Comparison of ENCODE assay signal across 1 cellular context in genomic region chr20:31602430-31602778, GRCh38.
TF ChIP-seq lines count a peak whose summit lies in the region.

No MANE protein-coding gene starts in this region.

TF ChIP-seq in endothelial cell of umbilical vein, 7 proteins besides CTCF, POLR2A, EP300 and RAD21 (continued from another document):
- TF ChIP-seq MAX (IDR thresholded peaks at IDR 0.05; ENCODE audit: insufficient read depth, insufficient read length) (no peak), MYC (IDR thresholded peaks at IDR 0.05; ENCODE audit: low read depth, low read length) (no peak), FOS (IDR thresholded peaks at IDR 0.05; ENCODE audit: borderline replicate concordance, insufficient read depth, low read length) (no peak), POLR2AphosphoS5 (IDR thresholded peaks at IDR 0.05; ENCODE audit: insufficient read depth, low read depth, low read length) (no peak), JUN (IDR thresholded peaks at IDR 0.05; ENCODE audit: borderline replicate concordance, insufficient read depth, insufficient read length, low read depth) (no peak)
